8 cellular contexts compared by ENCODE assay signal in genomic region chr10:24208661-24209420, GRCh38. TPM values are rescaled to one million over a fixed set of nuclear protein-coding genes. Genes with fewer than 3 reads are reported as not detected.
DNase-seq lines count a peak whose midpoint lies in the region; ATAC-seq, FAIRE-seq and TF ChIP-seq lines count a peak whose summit lies in the region.

Gene KIAA1217, plus strand, starts transcription at chr10:24209138. Its CDS starts 56 bp downstream, at chr10:24209194.

- DNase-seq in AG04449 (ENCODE audit: low read depth, low spot score) (no peak), body of pancreas (peak; percentile 62 to 75 (median 67)), keratinocyte (ENCODE audit: low read depth, low spot score) (no peak), NCI-H510A treated with DMSO at 0.1 percent for 48 hours (lab: John Stamatoyannopoulos, UW) (no peak), putamen (ENCODE audit: low spot score) (no peak)

- TF ChIP-seq CTCF in AG04449 (IDR thresholded peaks at IDR 0.05; ENCODE audit: insufficient read depth, low read length, missing control alignments) (no peak), body of pancreas (IDR thresholded peaks at IDR 0.05) (no peak), keratinocyte (optimal IDR thresholded peaks at IDR 0.05 in 1 of 3, IDR thresholded peaks at IDR 0.05 in 1 of 3, conservative IDR thresholded peaks at IDR 0.05 in 1 of 3; ENCODE audit: extremely low read depth in 1 of 3, insufficient read depth in 2 of 3, low read length in 3 of 3) (no peak)

- dilution Hi-C loops in keratinocyte (cut with MboI; ENCODE audit: extremely low pct_ligation_motif_present, low sequenced_read_pairs): no loop called here

- no peaks in the 10 kb centered on the region for H3K9me1 ChIP-seq in keratinocyte (ENCODE audit: control insufficient read depth, extremely low read depth, insufficient read depth, low read length)

- CTCF ChIA-PET in AG04449 (lab: Yijun Ruan, JAX): interaction anchor here (0.8 to 3.8 kb wide), 6 partner anchors 9 to 310 kb away, joined by 3 to 24 read pairs (median 4); no protein-coding TSS in a partner anchor

- H3K27ac Mint-ChIP-seq in stimulated activated memory B cell treated with anti-CD40 and anti-IgM and Interleukin-4, amounts not matched to agents 10 μg/mL and 1 μg/mL and 100 μg/mL, for 72 hours: no peak within 1 kb of the TSS

- H3K9me3 ChIP-seq in HUES48 (ENCODE audit: control insufficient read depth, insufficient read depth, low read length) (no peaks in the 10 kb centered on the region), body of pancreas (no peaks in the 10 kb centered on the region), keratinocyte (ENCODE audit: control insufficient read depth, low read depth, low read length) (no peaks in the 10 kb centered on the region)

- H3K27ac ChIP-seq in HUES48 (ENCODE audit: low read depth, low read length) (peak within 1 kb of the TSS; percentile 86), body of pancreas (peak within 1 kb of the TSS; percentile 87 to 97 (median 90)), keratinocyte (ENCODE audit: control insufficient read depth, insufficient read depth, low read length) (peak within 1 kb of the TSS; percentile 37)

- peak in 2 of 3 donors; percentile 43 to 64 for TF ChIP-seq POLR2A in body of pancreas (IDR thresholded peaks at IDR 0.05)

- peak within 1 kb of the TSS; percentile 77 for H2AFZ ChIP-seq in keratinocyte (ENCODE audit: control insufficient read depth, low read length)

- H3K4me1 ChIP-seq in HUES48 (ENCODE audit: control insufficient read depth, insufficient read depth, low read length) (peaks cover 49% of the 10 kb centered on the region), body of pancreas (peaks cover 36% of the 10 kb centered on the region), keratinocyte (ENCODE audit: control insufficient read depth, extremely low read depth, insufficient read depth, low read length) (peaks cover 24% of the 10 kb centered on the region)

- H4K20me1 ChIP-seq in keratinocyte (ENCODE audit: control insufficient read depth, extremely low read depth, insufficient read depth, low read length): no peaks in the 10 kb centered on the region

- H3K79me2 ChIP-seq in keratinocyte (ENCODE audit: control insufficient read depth, insufficient read depth, low read length): no peaks in the 10 kb centered on the region

- H3K4me3 ChIP-seq in AG04449 (ENCODE audit: low read depth, low read length): peak within 1 kb of the TSS; percentile 59
- peak within 1 kb of the TSS; percentile 83 for H3K4me3 ChIP-seq in HUES48 (ENCODE audit: low read depth, low read length)
- peak within 1 kb of the TSS; percentile 4 to 30 for H3K4me3 ChIP-seq in body of pancreas
- H3K4me3 ChIP-seq in keratinocyte (ENCODE audit: control insufficient read depth in 2 of 3, extremely low read depth in 1 of 3, insufficient read depth in 2 of 3, low read depth in 1 of 3, low read length in 3 of 3): peak within 1 kb of the TSS; percentile 14 to 81 (median 73)

- H3K36me3 ChIP-seq in HUES48 (ENCODE audit: control insufficient read depth, insufficient read depth, low read length): no peaks in the 10 kb centered on the region
- H3K36me3 ChIP-seq in body of pancreas (replicated peaks in 1 of 2; ENCODE audit: insufficient read depth in 1 of 2, low read depth in 2 of 2): no peaks in the 10 kb centered on the region
- H3K36me3 ChIP-seq in keratinocyte (ENCODE audit: control insufficient read depth in 2 of 2, extremely low read depth in 1 of 2, insufficient read depth in 2 of 2, low read length in 2 of 2): no peaks in the 10 kb centered on the region

- peak within 1 kb of the TSS; percentile 71 for H3K9ac ChIP-seq in HUES48 (ENCODE audit: low read depth, low read length)
- peak within 1 kb of the TSS; percentile 77 for H3K9ac ChIP-seq in keratinocyte (ENCODE audit: control insufficient read depth, extremely low read depth, insufficient read depth, low read length)

- no peaks in the 10 kb centered on the region for H3K9me3 Mint-ChIP-seq in stimulated activated memory B cell treated with anti-CD40 and anti-IgM and Interleukin-4, amounts not matched to agents 10 μg/mL and 1 μg/mL and 100 μg/mL, for 72 hours

- H3K36me3 Mint-ChIP-seq in stimulated activated memory B cell treated with anti-CD40 and anti-IgM and Interleukin-4, amounts not matched to agents 10 μg/mL and 1 μg/mL and 100 μg/mL, for 72 hours: no peaks in the 10 kb centered on the region

- ATAC-seq in GM19035 (IDR thresholded peaks at IDR 0.05; ENCODE audit: unreplicated experiment) (peak; percentile 37), body of pancreas (peak; percentile 63)
- no peak for ATAC-seq in stimulated activated memory B cell treated with anti-CD40 and anti-IgM and Interleukin-4, amounts not matched to agents 10 μg/mL and 1 μg/mL and 100 μg/mL, for 72 hours

- H3K4me1 Mint-ChIP-seq in stimulated activated memory B cell treated with anti-CD40 and anti-IgM and Interleukin-4, amounts not matched to agents 10 μg/mL and 1 μg/mL and 100 μg/mL, for 72 hours: peaks cover 19% of the 10 kb centered on the region

- FAIRE-seq in keratinocyte (lab: Jason Lieb, UNC): no peak

- peak within 1 kb of the TSS; percentile 66 for H3K4me3 Mint-ChIP-seq in stimulated activated memory B cell treated with anti-CD40 and anti-IgM and Interleukin-4, amounts not matched to agents 10 μg/mL and 1 μg/mL and 100 μg/mL, for 72 hours

- intact Hi-C loops in body of pancreas (cut with DNase I): no loop called here

- H3K4me2 ChIP-seq in keratinocyte (ENCODE audit: control insufficient read depth, extremely low read depth, insufficient read depth, low read depth, low read length): peak within 1 kb of the TSS; percentile 86

- H3K27me3 Mint-ChIP-seq in stimulated activated memory B cell treated with anti-CD40 and anti-IgM and Interleukin-4, amounts not matched to agents 10 μg/mL and 1 μg/mL and 100 μg/mL, for 72 hours: peaks cover 29% of the 10 kb centered on the region

- POLR2A ChIA-PET in AG04449 (lab: Yijun Ruan, JAX): interaction anchor here (1.2 kb wide), 1 partner anchor 125 kb away, joined by 3 read pairs; no protein-coding TSS in a partner anchor

- 0 to 1% methylated on average over 19 to 34 of the region's 34 CpGs for WGBS in body of pancreas, 2 donors

- H3K27me3 ChIP-seq in HUES48 (ENCODE audit: control insufficient read depth, insufficient read depth, low read length) (no peaks in the 10 kb centered on the region), body of pancreas (no peaks in the 10 kb centered on the region), keratinocyte (ENCODE audit: control insufficient read depth, extremely low read depth, insufficient read depth, low read length) (no peaks in the 10 kb centered on the region)

RNA-seq across cellular contexts. Expression of gene KIAA1217, which starts in this region (rescaled TPM):
- 10 to 100 TPM; 25.9 to 36.9 TPM for total RNA-seq in body of pancreas
- polyA plus RNA-seq in keratinocyte: 8.0 to 12.6 TPM (median 10.4 TPM) in 3 replicates
- 23.1 TPM for polyA plus RNA-seq in keratinocyte (2011; ENCODE audit: low read depth)
- 7.7 and 9.0 TPM in 2 replicates for polyA plus RNA-seq in keratinocyte (2011; cell fraction: cytosol; rRNA removed)
- 50.6 and 52.0 TPM in 2 replicates for polyA plus RNA-seq in keratinocyte (2011; cell fraction: nucleus; rRNA removed)
- polyA plus RNA-seq in keratinocyte (2012; ENCODE audit: low replicate concordance): 11.9 and 14.5 TPM in 2 replicates
- 18.5 to 31.6 TPM (median 27.2 TPM) in 3 replicates for polyA minus RNA-seq in keratinocyte
- polyA minus RNA-seq in keratinocyte (2011; cell fraction: cytosol; rRNA and poly(A)+ RNA removed): 9.4 TPM
- polyA minus RNA-seq in keratinocyte (2011; cell fraction: nucleus; rRNA and poly(A)+ RNA removed): 25.2 and 61.7 TPM in 2 replicates

Comparison
In these comparisons a context has a peak if more than half of its experiments do, and no peak if none do; other contexts are left out.
1. DNase-seq: peak in body of pancreas (4 of 4); none in AG04449 (single experiment), keratinocyte (single experiment), NCI-H510A treated with DMSO at 0.1 percent for 48 hours (single experiment) and putamen (single experiment).
2. H3K4me3 ChIP-seq: peak in every context shown above with its lines; median percentile 83 in HUES48; 73 in keratinocyte; 59 in AG04449; 17 in body of pancreas.
3. H3K27ac ChIP-seq: peak in every context shown above with its lines; median percentile 90 in body of pancreas; 86 in HUES48; 37 in keratinocyte.